ENCODE assay signal across 12 cellular contexts in genomic region chr5:180026320-180026719, GRCh38. TPM values are rescaled to one million over a fixed set of nuclear protein-coding genes. Genes with fewer than 3 reads are reported as not detected.
DNase-seq lines count a peak whose midpoint lies in the region; ATAC-seq and TF ChIP-seq lines count a peak whose summit lies in the region.
"Had no signal": no experiment of that assay in that cellular context is flagged by ENCODE, and none has a peak within 500 bp of the region (broad histone marks: within the 10 kb centered on the region; RNA-seq: fewer than 3 reads in every experiment).

No MANE protein-coding gene starts in this region.

- H3K4me3 Mint-ChIP-seq in chondrocyte (ENCODE audit: unreplicated experiment) = no peak overlapping the region
- H3K4me3 Mint-ChIP-seq in effector memory CD8-positive, alpha-beta T cell = no peak overlapping the region
- H3K4me3 Mint-ChIP-seq: activated CD4-positive, alpha-beta T cell treated with anti-CD3 and anti-CD28 coated beads, Interleukin-2, amount 10 ng/mL, durations not matched to agents 7 days and 5 days; B cell had no signal

- no peak for ATAC-seq in effector memory CD8-positive, alpha-beta T cell (replicated peaks)

- peaks cover 0 to 2% (median 2%) of the 10 kb centered on the region in 4 donors for H3K36me3 ChIP-seq in liver (ENCODE audit: control insufficient read depth in 4 of 4, insufficient read depth in 3 of 4, low read depth in 1 of 4, low read length in 3 of 4)

- 35% methylated on average over 4 of the region's 4 CpGs for WGBS in liver

- H3K9ac ChIP-seq in liver (ENCODE audit: low read depth in 1 of 2, low read length in 2 of 2) = no peak overlapping the region

- peak overlapping the region; percentile 74 for H3K27ac Mint-ChIP-seq in chondrocyte (ENCODE audit: unreplicated experiment)
- no peak overlapping the region for H3K27ac Mint-ChIP-seq in effector memory CD8-positive, alpha-beta T cell
- H3K27ac Mint-ChIP-seq: activated CD4-positive, alpha-beta T cell treated with anti-CD3 and anti-CD28 coated beads, Interleukin-2, amount 10 ng/mL, durations not matched to agents 7 days and 5 days; B cell had no signal

- H3K27me3 Mint-ChIP-seq in chondrocyte (ENCODE audit: low read depth) = no peaks in the 10 kb centered on the region
- H3K27me3 Mint-ChIP-seq in effector memory CD8-positive, alpha-beta T cell = no peaks in the 10 kb centered on the region
- H3K27me3 Mint-ChIP-seq: activated CD4-positive, alpha-beta T cell treated with anti-CD3 and anti-CD28 coated beads, Interleukin-2, amount 10 ng/mL, durations not matched to agents 7 days and 5 days; B cell had no signal

- peak overlapping the region; percentile 52 to 71 for H3K27ac ChIP-seq in liver (ENCODE audit: low read depth in 1 of 2, low read length in 2 of 2)

- H3K4me1 Mint-ChIP-seq in chondrocyte (ENCODE audit: low read depth) = peaks cover 17% of the 10 kb centered on the region
- peaks cover 2 to 10% of the 10 kb centered on the region in 2 donors for H3K4me1 Mint-ChIP-seq in effector memory CD8-positive, alpha-beta T cell (ENCODE audit: low read depth in 2 of 2)
- H3K4me1 Mint-ChIP-seq: activated CD4-positive, alpha-beta T cell treated with anti-CD3 and anti-CD28 coated beads, Interleukin-2, amount 10 ng/mL, durations not matched to agents 7 days and 5 days; B cell had no signal

- TF ChIP-seq CTCF in chondrocyte (IDR thresholded peaks at IDR 0.05) (no peak), liver (IDR thresholded peaks at IDR 0.05; ENCODE audit: low read depth, low read length, missing input control) (no peak)

- H3K4me1 ChIP-seq in liver (ENCODE audit: control insufficient read depth in 4 of 4, insufficient read depth in 4 of 4, low read length in 3 of 4) = peaks cover 0 to 12% (median 1%) of the 10 kb centered on the region in 4 donors

- H3K9me3 Mint-ChIP-seq in chondrocyte (ENCODE audit: low read depth) = no peaks in the 10 kb centered on the region
- H3K9me3 Mint-ChIP-seq in effector memory CD8-positive, alpha-beta T cell = no peaks in the 10 kb centered on the region
- H3K9me3 Mint-ChIP-seq: activated CD4-positive, alpha-beta T cell treated with anti-CD3 and anti-CD28 coated beads, Interleukin-2, amount 10 ng/mL, durations not matched to agents 7 days and 5 days had no signal

- in situ Hi-C loops in ACHN (cut with HindIII; ENCODE audit: low pct_ligation_motif_present, low pct_unique_long_range_greater_than_20kb, low sequenced_read_pairs) = no loop called here

- no peaks in the 10 kb centered on the region for H3K9me3 ChIP-seq in liver (ENCODE audit: control insufficient read depth in 4 of 4, low read length in 3 of 4)

- no peak for TF ChIP-seq RAD21 in liver (IDR thresholded peaks at IDR 0.05)

- DNase-seq in ACHN (peak; percentile 40), NCI-H2196 (lab: John Stamatoyannopoulos, UW; ENCODE audit: unreplicated experiment) (peak; percentile 34), chondrocyte (ENCODE audit: low spot score) (no peak), hepatic stellate cell (ENCODE audit: low spot score) (no peak)
- no peak for DNase-seq in activated T-cell treated with anti-CD3 and anti-CD28 coated beads, Interleukin-2, amount 50 U/mL, for 48 hours
- DNase-seq in effector memory CD8-positive, alpha-beta T cell = no peak
- DNase-seq in stimulated activated CD4-positive, alpha-beta T cell treated with anti-CD3 and anti-CD28 coated beads, Interleukin-12 subunit alpha, Interleukin-12 subunit beta, amount 100 ng/mL, for 4 hours = no peak
- DNase-seq: activated CD4-positive, alpha-beta T cell treated with anti-CD3 and anti-CD28 coated beads, Interleukin-2, amount 10 ng/mL, durations not matched to agents 7 days and 5 days; cerebellar nuclear complex; NCI-H2227 treated with DMSO at 0.1 percent for 48 hours had no signal

- peaks cover 11% of the 10 kb centered on the region for H3K36me3 Mint-ChIP-seq in chondrocyte (ENCODE audit: low read depth)
- H3K36me3 Mint-ChIP-seq in effector memory CD8-positive, alpha-beta T cell (ENCODE audit: insufficient read depth) = no peaks in the 10 kb centered on the region

- H3K27me3 ChIP-seq in liver (ENCODE audit: control insufficient read depth in 4 of 4, insufficient read depth in 4 of 4, low read length in 3 of 4) = no peaks in the 10 kb centered on the region

- H3K4me3 ChIP-seq in liver (ENCODE audit: low read depth in 1 of 3, low read length in 3 of 3) = no peak overlapping the region

TF ChIP-seq in liver, 16 proteins besides CTCF, POLR2A, EP300 and RAD21:
- TF ChIP-seq HNF4A (conservative IDR thresholded peaks at IDR 0.05) (peak; percentile 16 to 49), NR2F2 (IDR thresholded peaks at IDR 0.05) (no peak), JUND (IDR thresholded peaks at IDR 0.05) (peak; percentile 61 to 90), RXRA (IDR thresholded peaks at IDR 0.05) (peak; percentile 15 to 47)
TF ChIP-seq in liver: peak in this region for 3.

RNA-seq across cellular contexts. Expression of gene RNF130, which starts 45.2 kb away (rescaled TPM):
- 43.4 to 49.6 TPM (median 44.9 TPM) in 3 replicates for total RNA-seq in chondrocyte
- 10 to 100 TPM; 24.9 to 43.6 TPM for total RNA-seq in liver
- 10 to 100 TPM; 59.3 to 93.1 TPM for polyA plus RNA-seq in liver

Comparison
In these comparisons a context has a peak if more than half of its experiments do, and no peak if none do; other contexts are left out.
1. DNase-seq: peak in ACHN (single experiment) and NCI-H2196 (single experiment); none in chondrocyte (single experiment), activated T-cell treated with anti-CD3 and anti-CD28 coated beads, Interleukin-2, amount 50 U/mL, for 48 hours (0 of 2), effector memory CD8-positive, alpha-beta T cell (0 of 3), stimulated activated CD4-positive, alpha-beta T cell treated with anti-CD3 and anti-CD28 coated beads, Interleukin-12 subunit alpha, Interleukin-12 subunit beta, amount 100 ng/mL, for 4 hours (single experiment) and hepatic stellate cell (single experiment).